ENCODE assay signal across 9 cellular contexts in genomic region chr16:73232555-73233422, GRCh38.
DNase-seq lines count a peak whose midpoint lies in the region; ATAC-seq and TF ChIP-seq lines count a peak whose summit lies in the region.
"Had no signal": no experiment of that assay in that cellular context is flagged by ENCODE, and none has a peak within 500 bp of the region (broad histone marks: within the 10 kb centered on the region; RNA-seq: fewer than 3 reads in every experiment).

No MANE protein-coding gene starts in this region.

- in situ Hi-C loops in astrocyte of the cerebellum (cut with HindIII; ENCODE audit: low sequenced_read_pairs) = no loop called here

- H3K4me1 Mint-ChIP-seq in activated CD8-positive, alpha-beta T cell treated with anti-CD3 and anti-CD28 coated beads, Interleukin-2, amount 10 ng/mL, durations not matched to agents 7 days and 5 days (ENCODE audit: low read depth) = no peaks in the 10 kb centered on the region
- H3K4me1 Mint-ChIP-seq: B cell had no signal

- no peaks in the 10 kb centered on the region for H3K36me3 Mint-ChIP-seq in activated CD8-positive, alpha-beta T cell treated with anti-CD3 and anti-CD28 coated beads, Interleukin-2, amount 10 ng/mL, durations not matched to agents 7 days and 5 days (ENCODE audit: low read depth)

- H3K4me1 ChIP-seq in tibial artery = peaks cover 0 to 18% (median 4%) of the 10 kb centered on the region in 4 donors

- no peak overlapping the region for H3K27ac ChIP-seq in tibial artery

- H3K4me3 Mint-ChIP-seq in activated CD8-positive, alpha-beta T cell treated with anti-CD3 and anti-CD28 coated beads, Interleukin-2, amount 10 ng/mL, durations not matched to agents 7 days and 5 days = no peak overlapping the region
- H3K4me3 Mint-ChIP-seq: B cell had no signal

- H3K27me3 ChIP-seq in tibial artery = no peaks in the 10 kb centered on the region

- no peaks in the 10 kb centered on the region for H3K36me3 ChIP-seq in tibial artery

- CTCF ChIA-PET in activated CD8-positive, alpha-beta T cell treated with anti-CD3 and anti-CD28 coated beads, Interleukin-2, amount 10 ng/mL, durations not matched to agents 7 days and 5 days (lab: Charles Lee) = no interaction called here

- H3K9me3 Mint-ChIP-seq in activated CD8-positive, alpha-beta T cell treated with anti-CD3 and anti-CD28 coated beads, Interleukin-2, amount 10 ng/mL, durations not matched to agents 7 days and 5 days (ENCODE audit: insufficient read depth) = no peaks in the 10 kb centered on the region

- no peak for ATAC-seq in activated CD8-positive, alpha-beta T cell treated with anti-CD3 and anti-CD28 coated beads, Interleukin-2, amount 10 ng/mL, durations not matched to agents 7 days and 5 days

- H3K27me3 Mint-ChIP-seq in activated CD8-positive, alpha-beta T cell treated with anti-CD3 and anti-CD28 coated beads, Interleukin-2, amount 10 ng/mL, durations not matched to agents 7 days and 5 days (ENCODE audit: low read depth) = no peaks in the 10 kb centered on the region
- H3K27me3 Mint-ChIP-seq: B cell had no signal

- H3K27ac Mint-ChIP-seq in activated CD8-positive, alpha-beta T cell treated with anti-CD3 and anti-CD28 coated beads, Interleukin-2, amount 10 ng/mL, durations not matched to agents 7 days and 5 days = no peak overlapping the region
- H3K27ac Mint-ChIP-seq: B cell had no signal

- H3K4me3 ChIP-seq in astrocyte of the cerebellum (ENCODE audit: low read depth, low read length) (peak overlapping the region; percentile 46), tibial artery (peak overlapping the region; percentile 32 to 42)

- POLR2A ChIA-PET in activated CD8-positive, alpha-beta T cell treated with anti-CD3 and anti-CD28 coated beads, Interleukin-2, amount 10 ng/mL, durations not matched to agents 7 days and 5 days (lab: Charles Lee) = no interaction called here

- peak; percentile 23 for DNase-seq in NCI-H1694 treated with DMSO at 0.1 percent for 48 hours (lab: John Stamatoyannopoulos, UW)
- no peak for DNase-seq in NCI-H1694 (lab: John Stamatoyannopoulos, UW)
- DNase-seq in astrocyte of the cerebellum (ENCODE audit: low read depth) = peak; percentile 91
- DNase-seq in islet precursor cell = peak; percentile 93
- DNase-seq in tibial artery = no peak
- DNase-seq in activated CD8-positive, alpha-beta T cell treated with anti-CD3 and anti-CD28 coated beads, Interleukin-2, amount 10 ng/mL, durations not matched to agents 7 days and 5 days = no peak
- no peak for DNase-seq in NOMO-1 treated with dmso at 0.1 percent for 144 hours (lab: John Stamatoyannopoulos, UW; ENCODE audit: unreplicated experiment)
- no peak for DNase-seq in amniotic stem cell (lab: John Stamatoyannopoulos, UW)

- intact Hi-C loops in tibial artery (cut with DNase I; ENCODE audit: low total_unique reads) = no loop called here

- peak; percentile 9 for TF ChIP-seq CTCF in astrocyte of the cerebellum (IDR thresholded peaks at IDR 0.05; ENCODE audit: low read depth, low read length, missing control alignments)
- TF ChIP-seq CTCF in tibial artery (IDR thresholded peaks at IDR 0.05) = no peak

- H3K9me3 ChIP-seq in tibial artery = no peaks in the 10 kb centered on the region

Comparison
In these comparisons a context has a peak if more than half of its experiments do, and no peak if none do; other contexts are left out.
1. DNase-seq: peak in NCI-H1694 treated with DMSO at 0.1 percent for 48 hours (single experiment), astrocyte of the cerebellum (single experiment) and islet precursor cell (single experiment); none in NCI-H1694 (single experiment), tibial artery (0 of 2), activated CD8-positive, alpha-beta T cell treated with anti-CD3 and anti-CD28 coated beads, Interleukin-2, amount 10 ng/mL, durations not matched to agents 7 days and 5 days (single experiment), NOMO-1 treated with dmso at 0.1 percent for 144 hours (single experiment) and amniotic stem cell (single experiment).